ENCODE assay signal across 9 cellular contexts in the genomic region with DNA sequence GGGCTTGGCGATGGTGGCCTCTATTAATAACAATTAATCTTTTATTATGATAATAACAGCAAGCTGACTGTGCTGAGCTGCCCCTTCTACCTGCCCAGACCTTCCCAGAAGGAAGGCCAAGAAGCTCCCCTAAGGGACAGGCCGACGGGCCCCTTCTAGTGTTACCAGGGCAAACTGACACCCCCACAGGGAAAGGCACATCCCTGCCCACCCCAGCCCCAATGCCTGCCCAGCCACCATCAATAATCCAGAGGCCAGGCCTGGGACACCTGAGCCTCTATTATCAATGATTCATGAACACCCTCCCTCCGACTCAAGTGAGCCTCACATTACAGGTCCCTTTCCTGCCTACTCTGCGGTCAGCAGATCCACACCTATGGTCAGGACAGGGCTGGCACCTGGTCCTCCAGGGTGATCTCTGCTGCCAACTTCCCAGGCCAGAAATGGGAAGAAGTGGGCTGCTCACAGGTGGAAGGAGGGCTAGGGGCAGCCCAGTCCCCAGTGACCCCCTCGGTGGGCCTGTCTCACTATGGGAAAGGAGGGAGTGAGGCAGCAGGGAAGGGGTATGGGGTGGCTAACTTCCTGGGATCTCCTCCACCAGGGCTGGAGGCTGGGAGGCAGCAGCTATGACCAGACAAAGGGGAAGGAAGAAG. TPM values are rescaled to one million over a fixed set of nuclear protein-coding genes. Genes with fewer than 3 reads are reported as not detected.
DNase-seq lines count a peak whose midpoint lies in the region; ATAC-seq and TF ChIP-seq lines count a peak whose summit lies in the region.
"Had no signal": no experiment of that assay in that cellular context is flagged by ENCODE, and none has a peak within 500 bp of the region (broad histone marks: within the 10 kb centered on the region; RNA-seq: fewer than 3 reads in every experiment).

No MANE protein-coding gene starts in this region.

- no peak for TF ChIP-seq EP300 in suprapubic skin (IDR thresholded peaks at IDR 0.05)

- no peak for DNase-seq in T-helper 1 cell
- no peak for DNase-seq in adipocyte (ENCODE audit: low read depth)
- DNase-seq in kidney tubule cell (ENCODE audit: low spot score) = peak; percentile 66
- peak in 1 of 2 donors; percentile 66 for DNase-seq in suprapubic skin (ENCODE audit: low spot score in 2 of 2)
- DNase-seq: stimulated activated CD4-positive, alpha-beta T cell treated with anti-CD3 and anti-CD28 coated beads, Interleukin-12 subunit alpha, Interleukin-12 subunit beta, amount 100 ng/mL, for 4 hours had no signal

- no peaks in the 10 kb centered on the region for H3K9me3 ChIP-seq in adipocyte (ENCODE audit: control insufficient read depth, low read length)
- no peaks in the 10 kb centered on the region for H3K9me3 ChIP-seq in suprapubic skin

- 80% methylated on average over 5 of the region's 6 CpGs for WGBS in suprapubic skin

- H3K36me3 Mint-ChIP-seq in T-helper 1 cell treated with Interleukin-12 subunit alpha and Interleukin-12 subunit beta and Interleukin-4 antibody, amounts not matched to agents 30 μg/mL and 1 μg/mL, for 36 hours (ENCODE audit: low read depth) = peaks cover 27% of the 10 kb centered on the region

- H3K27me3 ChIP-seq in adipocyte (replicated peaks; ENCODE audit: control insufficient read depth, insufficient read depth, low read length) (no peaks in the 10 kb centered on the region), suprapubic skin (no peaks in the 10 kb centered on the region)

- peaks cover 49% of the 10 kb centered on the region for H3K4me1 Mint-ChIP-seq in T-helper 1 cell treated with Interleukin-12 subunit alpha and Interleukin-12 subunit beta and Interleukin-4 antibody, amounts not matched to agents 30 μg/mL and 1 μg/mL, for 36 hours (ENCODE audit: low read depth)

- peak overlapping the region; percentile 20 for H3K27ac Mint-ChIP-seq in T-helper 1 cell treated with Interleukin-12 subunit alpha and Interleukin-12 subunit beta and Interleukin-4 antibody, amounts not matched to agents 30 μg/mL and 1 μg/mL, for 36 hours

- TF ChIP-seq POLR2A in suprapubic skin (IDR thresholded peaks at IDR 0.05) = no peak

- no peak for ATAC-seq in GM21825 (IDR thresholded peaks at IDR 0.05; ENCODE audit: unreplicated experiment)
- no peak for ATAC-seq in HG03354 (IDR thresholded peaks at IDR 0.05; ENCODE audit: poor library complexity, severe bottlenecking, unreplicated experiment)
- ATAC-seq in HG03159 (IDR thresholded peaks at IDR 0.05; ENCODE audit: unreplicated experiment) = no peak

- peaks cover 51% of the 10 kb centered on the region for H3K4me1 ChIP-seq in adipocyte (ENCODE audit: control insufficient read depth, insufficient read depth, low read length)
- peaks cover 56% of the 10 kb centered on the region for H3K4me1 ChIP-seq in suprapubic skin

- peak overlapping the region; percentile 89 for H3K27ac ChIP-seq in suprapubic skin

- no peak for TF ChIP-seq CTCF in suprapubic skin (IDR thresholded peaks at IDR 0.05)

- H3K9me3 Mint-ChIP-seq in T-helper 1 cell treated with Interleukin-12 subunit alpha and Interleukin-12 subunit beta and Interleukin-4 antibody, amounts not matched to agents 30 μg/mL and 1 μg/mL, for 36 hours = no peaks in the 10 kb centered on the region

- H3K4me3 Mint-ChIP-seq in T-helper 1 cell treated with Interleukin-12 subunit alpha and Interleukin-12 subunit beta and Interleukin-4 antibody, amounts not matched to agents 30 μg/mL and 1 μg/mL, for 36 hours = peak overlapping the region; percentile 97

- H3K36me3 ChIP-seq in adipocyte (ENCODE audit: control insufficient read depth, insufficient read depth, low read length, severe bottlenecking) (peaks cover 25% of the 10 kb centered on the region), suprapubic skin (peaks cover 21% of the 10 kb centered on the region)

- no peaks in the 10 kb centered on the region for H3K27me3 Mint-ChIP-seq in T-helper 1 cell treated with Interleukin-12 subunit alpha and Interleukin-12 subunit beta and Interleukin-4 antibody, amounts not matched to agents 30 μg/mL and 1 μg/mL, for 36 hours (ENCODE audit: low read depth)

- H3K4me3 ChIP-seq in adipocyte (ENCODE audit: low read length) = peak overlapping the region; percentile 87
- H3K4me3 ChIP-seq in suprapubic skin = peak overlapping the region; percentile 78

- peak overlapping the region; percentile 82 for H3K9ac ChIP-seq in adipocyte (ENCODE audit: low read length)

RNA-seq across cellular contexts. Expression of a gene that starts 1.8 kb away (rescaled TPM):
- 10 to 100 TPM; 33.2 to 46.2 (median 42.6) TPM for total RNA-seq in suprapubic skin

RNA-seq across cellular contexts. Expression of a gene that starts 8.4 kb away (rescaled TPM):
- total RNA-seq in suprapubic skin = 10 to 100 TPM in 3 of 4 donors, 1 to 10 TPM in 1; 10.0 to 17.5 (median 11.3) TPM

RNA-seq across cellular contexts. Expression of a gene that starts 11.7 kb away (rescaled TPM):
- under 1 TPM in 1 of 4 donors, not detected in 3; 0.16 TPM for total RNA-seq in suprapubic skin

RNA-seq across cellular contexts. Expression of a gene that starts 39.2 kb away (rescaled TPM):
- total RNA-seq in suprapubic skin = 10 to 100 TPM; 28.8 to 54.4 (median 31.9) TPM

RNA-seq across cellular contexts. Expression of a gene that starts 41.3 kb away (rescaled TPM):
- 10 to 100 TPM; 46.7 to 57.6 (median 52.5) TPM for total RNA-seq in suprapubic skin
